10 cellular contexts compared by ENCODE assay signal in the genomic region with DNA sequence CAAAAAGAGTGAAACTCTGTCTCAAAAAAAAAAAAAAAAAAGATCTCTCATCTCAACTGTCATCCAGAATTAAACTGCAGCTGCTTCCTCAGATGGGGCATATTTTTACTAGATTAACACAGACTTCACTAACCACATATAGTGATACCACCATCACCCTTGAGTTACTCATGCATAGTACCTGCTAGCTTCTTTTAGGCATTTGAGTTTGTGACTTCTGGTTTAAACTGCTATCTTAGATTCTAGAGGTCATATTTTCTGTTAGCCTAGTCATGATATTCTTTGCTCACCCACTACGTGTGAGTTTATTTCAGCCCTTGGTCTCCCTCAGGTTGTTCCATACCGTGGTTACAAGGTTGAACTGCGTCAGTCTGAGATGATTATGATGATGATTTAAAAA.
DNase-seq lines count a peak whose midpoint lies in the region; ATAC-seq and TF ChIP-seq lines count a peak whose summit lies in the region.
"Had no signal": no experiment of that assay in that cellular context is flagged by ENCODE, and none has a peak within 500 bp of the region (broad histone marks: within the 10 kb centered on the region; RNA-seq: fewer than 3 reads in every experiment).

No MANE protein-coding gene starts in this region.

- WGBS in hepatocyte (ENCODE audit: low lambda C conversion rate, missing lambda C conversion rate): 98% methylated on average over 3 of the region's 3 CpGs

- H4K20me1 ChIP-seq in PC-3 (ENCODE audit: low read length) (no peaks in the 10 kb centered on the region), hepatocyte (ENCODE audit: insufficient read depth, poor library complexity, severe bottlenecking) (no peaks in the 10 kb centered on the region)

- H3K9ac ChIP-seq in PC-3 (ENCODE audit: low read length): no peak overlapping the region

- H3K36me3 ChIP-seq in PC-3 (ENCODE audit: low read depth, low read length) (no peaks in the 10 kb centered on the region), hepatocyte (replicated peaks; ENCODE audit: insufficient read depth, low read depth) (no peaks in the 10 kb centered on the region)

- H3K4me3 ChIP-seq in PC-3 (ENCODE audit: low read length): no peak overlapping the region
- no peak overlapping the region for H3K4me3 ChIP-seq in hepatocyte
- H3K4me3 ChIP-seq: testis had no signal

- H3K79me2 ChIP-seq in PC-3 (ENCODE audit: low read length) (no peaks in the 10 kb centered on the region), hepatocyte (no peaks in the 10 kb centered on the region)

- TF ChIP-seq CTCF in PC-3 (conservative IDR thresholded peaks at IDR 0.05; ENCODE audit: low read depth, low read length): no peak
- TF ChIP-seq CTCF in hepatocyte (IDR thresholded peaks at IDR 0.05; ENCODE audit: poor library complexity): no peak

- peaks cover 0 to 5% (median 0%) of the 10 kb centered on the region in 7 donors for H3K9me3 Mint-ChIP-seq in naive B cell

- H3K27ac ChIP-seq in PC-3 (ENCODE audit: low read length) (no peak overlapping the region), hepatocyte (no peak overlapping the region)
- H3K27ac ChIP-seq: testis had no signal

- no peak overlapping the region for H2AFZ ChIP-seq in PC-3 (ENCODE audit: low read length)
- no peak overlapping the region for H2AFZ ChIP-seq in hepatocyte

- H3K4me2 ChIP-seq in PC-3 (ENCODE audit: low read length): no peak overlapping the region
- no peak overlapping the region for H3K4me2 ChIP-seq in hepatocyte

- no TSS peak for BruUV-seq in PC-3 (replicated peaks; lab: Mats Ljungman, UMichigan)

- H3K4me1 Mint-ChIP-seq in naive B cell: peaks cover 23 to 37% (median 24%) of the 10 kb centered on the region in 3 donors

- peak overlapping the region in 5 of 6 donors; percentile 3 to 86 (median 77) for H3K27ac Mint-ChIP-seq in naive B cell

- ATAC-seq in GM18909 (IDR thresholded peaks at IDR 0.05; ENCODE audit: poor library complexity, unreplicated experiment) (peak; percentile 94), GM21737 (IDR thresholded peaks at IDR 0.05; ENCODE audit: unreplicated experiment) (peak; percentile 89), HG03354 (IDR thresholded peaks at IDR 0.05; ENCODE audit: poor library complexity, severe bottlenecking, unreplicated experiment) (peak; percentile 95), naive B cell (ENCODE audit: low read depth in 2 of 2) (peak; percentile 95 to 97), PC-3 (no peak)

- H3K27me3 Mint-ChIP-seq in naive B cell: no peaks in the 10 kb centered on the region

- intact Hi-C loops in PC-3 (cut with micrococcal nuclease): no loop called here

- no peaks in the 10 kb centered on the region for H3K36me3 Mint-ChIP-seq in naive B cell

- H3K4me1 ChIP-seq in PC-3 (ENCODE audit: insufficient read depth, low read length) (no peaks in the 10 kb centered on the region), hepatocyte (ENCODE audit: insufficient read depth) (no peaks in the 10 kb centered on the region)
- H3K4me1 ChIP-seq: testis had no signal

- no peaks in the 10 kb centered on the region for H3F3A ChIP-seq in PC-3 (ENCODE audit: low read length, unreplicated experiment)

- CTCF ChIA-PET in PC-3 (lab: Charles Lee): no interaction called here

- DNase-seq in naive B cell (peak; percentile 76), NCI-H2029 treated with DMSO at 0.1 percent for 48 hours (lab: John Stamatoyannopoulos, UW) (no peak), PC-3 (no peak), hepatocyte (ENCODE audit: low spot score) (no peak)
- DNase-seq: DND-41, NCI-H2029, testis had no signal

- H3K27me3 ChIP-seq in PC-3 (ENCODE audit: low read length) (no peaks in the 10 kb centered on the region), hepatocyte (no peaks in the 10 kb centered on the region)
- H3K27me3 ChIP-seq: testis had no signal

- H3K4me3 Mint-ChIP-seq in naive B cell: peak overlapping the region; percentile 1 to 79 (median 34)

- POLR2A ChIA-PET in PC-3 (lab: Charles Lee; ENCODE audit: unreplicated experiment): no interaction called here

- no peaks in the 10 kb centered on the region for H3K9me2 ChIP-seq in PC-3 (replicated peaks; ENCODE audit: low read length)
- H3K9me2 ChIP-seq in hepatocyte (replicated peaks; ENCODE audit: insufficient read depth): no peaks in the 10 kb centered on the region

- no peaks in the 10 kb centered on the region for H3K9me3 ChIP-seq in PC-3 (ENCODE audit: low read length)
- H3K9me3 ChIP-seq in hepatocyte (ENCODE audit: low read depth): no peaks in the 10 kb centered on the region
- H3K9me3 ChIP-seq: testis had no signal
